Comparison of ENCODE assay signal across 8 cellular contexts in the genomic region with DNA sequence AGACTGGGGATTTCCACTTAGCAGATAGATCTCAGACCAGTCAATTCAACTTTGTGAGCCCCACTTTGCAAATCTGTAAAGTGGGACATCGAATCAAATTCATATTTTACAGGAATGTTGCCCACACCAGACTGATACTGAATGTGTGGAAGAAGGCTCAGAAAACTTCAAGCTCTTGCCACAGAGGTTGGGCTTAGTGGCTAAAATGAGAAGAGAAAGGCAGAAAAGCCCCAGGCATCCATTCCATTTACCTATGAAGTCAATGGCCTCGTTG. TPM values are rescaled to one million over a fixed set of nuclear protein-coding genes. Genes with fewer than 3 reads are reported as not detected.
DNase-seq lines count a peak whose midpoint lies in the region; ATAC-seq and TF ChIP-seq lines count a peak whose summit lies in the region.

No MANE protein-coding gene starts in this region.

- DNase-seq in HCT116 (ENCODE audit: low read depth, low spot score) (no peak), smooth muscle cell (lab: John Stamatoyannopoulos, UW; ENCODE audit: unreplicated experiment) (no peak), DMS53 treated with DMSO at 0.1 percent for 48 hours (lab: John Stamatoyannopoulos, UW; ENCODE audit: unreplicated experiment) (no peak), NCI-H2171 treated with DMSO at 0.1 percent for 48 hours (lab: John Stamatoyannopoulos, UW) (no peak)
- no peak for DNase-seq in activated effector memory CD4-positive, alpha-beta T cell treated with Interleukin-2 at 50 U/mL for 16 hours

- H3K27me3 Mint-ChIP-seq in activated naive CD8-positive, alpha-beta T cell = no peaks in the 10 kb centered on the region

- H3K9ac ChIP-seq in HCT116 (ENCODE audit: low read length) (0 out of 2 replicates have a peak overlapping the region, but pooled peaks have one; percentile 98), iPS-20b (ENCODE audit: low read depth, low read length) (peak overlapping the region; percentile 92; the same call in 1 of the 2 replicates), smooth muscle cell (ENCODE audit: low read depth) (peak overlapping the region; percentile 99)

- no peaks in the 10 kb centered on the region for H4K20me1 ChIP-seq in HCT116 (ENCODE audit: insufficient read depth)
- H4K20me1 ChIP-seq in smooth muscle cell (ENCODE audit: low read depth) = peaks cover 36% of the 10 kb centered on the region

- H3K9me3 ChIP-seq in HCT116 (ENCODE audit: control insufficient read depth in 1 of 2, insufficient read depth in 1 of 2, low read depth in 1 of 2, low read length in 2 of 2) (no peaks in the 10 kb centered on the region), iPS-20b (ENCODE audit: insufficient read depth, low read depth, low read length) (no peaks in the 10 kb centered on the region), smooth muscle cell (replicated peaks; ENCODE audit: low read depth) (no peaks in the 10 kb centered on the region)

- peaks cover 78% of the 10 kb centered on the region for H3K4me1 Mint-ChIP-seq in activated naive CD8-positive, alpha-beta T cell (ENCODE audit: low read depth)

- H3K36me3 ChIP-seq in HCT116 (ENCODE audit: control insufficient read depth in 1 of 2, insufficient read depth in 2 of 2, low read length in 2 of 2) = peaks cover 8 to 14% of the 10 kb centered on the region in 2 experiments; a peak in 3 of 4 replicates
- H3K36me3 ChIP-seq in iPS-20b (ENCODE audit: insufficient read depth, low read depth, low read length) = peaks cover 23% of the 10 kb centered on the region
- no peaks in the 10 kb centered on the region for H3K36me3 ChIP-seq in smooth muscle cell (ENCODE audit: low read depth)

- TF ChIP-seq RAD21 in HCT116 (IDR thresholded peaks at IDR 0.05; ENCODE audit: low read depth) = no peak

- H3K4me1 ChIP-seq in HCT116 (ENCODE audit: control insufficient read depth in 1 of 2, insufficient read depth in 2 of 2, low read length in 2 of 2) = peaks cover 35 to 55% of the 10 kb centered on the region in 2 experiments
- H3K4me1 ChIP-seq in iPS-20b (ENCODE audit: insufficient read depth, low read length) = peaks cover 24% of the 10 kb centered on the region
- peaks cover 13% of the 10 kb centered on the region for H3K4me1 ChIP-seq in smooth muscle cell (ENCODE audit: low read depth)

- 77% methylated on average over 2 of the region's 2 CpGs for WGBS in smooth muscle cell (ENCODE audit: low lambda C conversion rate)

- H3K9me2 ChIP-seq in HCT116 (ENCODE audit: insufficient read depth) = no peaks in the 10 kb centered on the region

- RAD21 ChIA-PET in HCT116 (lab: Charles Lee; ENCODE audit: low non-redundant PET in 1 of 2, low total read pairs in 2 of 2, uncharacterized antibody in 2 of 2, unreplicated experiment in 2 of 2) = no interaction called here

- ATAC-seq in HCT116 (no peak), GM21786 (IDR thresholded peaks at IDR 0.05; ENCODE audit: unreplicated experiment) (no peak)

- intact Hi-C loops in HCT116 (cut with micrococcal nuclease) = loop anchor here (2.0 to 5.0 kb wide), 2 partner anchors 134 to 163 kb away; no protein-coding TSS in a partner anchor

- no peak for TF ChIP-seq POLR2A in HCT116 (IDR thresholded peaks at IDR 0.05; ENCODE audit: borderline replicate concordance, extremely low read depth, insufficient read depth, insufficient read length)

- H3K27ac ChIP-seq in HCT116 (ENCODE audit: low read depth, low read length) = no peak overlapping the region
- no peak overlapping the region for H3K27ac ChIP-seq in iPS-20b (ENCODE audit: low read length)
- H3K27ac ChIP-seq in smooth muscle cell (ENCODE audit: low read depth) = peak overlapping the region; percentile 93

- peak overlapping the region; percentile 88 for H3K4me3 Mint-ChIP-seq in activated naive CD8-positive, alpha-beta T cell

- H3K79me2 ChIP-seq in HCT116 (ENCODE audit: insufficient read depth, low read length) (peaks cover 24% of the 10 kb centered on the region), smooth muscle cell (ENCODE audit: low read depth) (peaks cover 30% of the 10 kb centered on the region)

- peaks cover 5% of the 10 kb centered on the region for H3K36me3 Mint-ChIP-seq in activated naive CD8-positive, alpha-beta T cell

- H2AFZ ChIP-seq in HCT116 (ENCODE audit: low read depth, low read length, poor library complexity, severe bottlenecking) = no peak overlapping the region
- H2AFZ ChIP-seq in smooth muscle cell (ENCODE audit: low read depth) = no peak overlapping the region

- TF ChIP-seq CTCF in HCT116 (IDR thresholded peaks at IDR 0.05 in 2 of 3, conservative IDR thresholded peaks at IDR 0.05 in 1 of 3; ENCODE audit: borderline replicate concordance in 1 of 3, insufficient read depth in 1 of 3, low read depth in 2 of 3, low read length in 2 of 3) (no peak), smooth muscle cell (IDR thresholded peaks at IDR 0.05; ENCODE audit: borderline replicate concordance, insufficient read depth, poor library complexity, severe bottlenecking) (no peak)

- H3F3A ChIP-seq in smooth muscle cell (ENCODE audit: low read depth) = peaks cover 33% of the 10 kb centered on the region

- H3K4me3 ChIP-seq in HCT116 (replicated peaks in 1 of 2; ENCODE audit: low read depth in 1 of 2, low read length in 2 of 2) (peak overlapping the region in 1 of 2 experiments; percentile 84; a peak in 2 of 4 replicates), iPS-20b (ENCODE audit: low read length) (peak overlapping the region; percentile 84), smooth muscle cell (peak overlapping the region; percentile 76)

- BruUV-seq in HCT116 (replicated peaks; lab: Mats Ljungman, UMichigan) = no TSS peak

- H3K27me3 ChIP-seq in HCT116 (ENCODE audit: insufficient read depth, low read length) = no peaks in the 10 kb centered on the region
- H3K27me3 ChIP-seq in iPS-20b (ENCODE audit: insufficient read depth, low read length) = peaks cover 38% of the 10 kb centered on the region
- no peaks in the 10 kb centered on the region for H3K27me3 ChIP-seq in smooth muscle cell (ENCODE audit: low read depth)

- POLR2A ChIA-PET in HCT116 (lab: Charles Lee) = interaction anchor here (1.3 to 2.5 kb wide), 2 partner anchors 9 to 14 kb away, joined by 4 to 14 read pairs; no protein-coding TSS in a partner anchor

- H3K4me2 ChIP-seq in HCT116 (ENCODE audit: low read length) (peak overlapping the region; percentile 86; the same call in 1 of the 2 replicates), smooth muscle cell (peak overlapping the region; percentile 97)

- H3K27ac Mint-ChIP-seq in activated naive CD8-positive, alpha-beta T cell = peak overlapping the region; percentile 84

- CTCF ChIA-PET in HCT116 (lab: Charles Lee) = no interaction called here

- no peaks in the 10 kb centered on the region for H3K9me3 Mint-ChIP-seq in activated naive CD8-positive, alpha-beta T cell (ENCODE audit: low read depth)

TF ChIP-seq in HCT116, 20 proteins besides CTCF, POLR2A, EP300 and RAD21 (continues in another document):
- no peak for TF ChIP-seq TCF7L2 (IDR thresholded peaks at IDR 0.05; ENCODE audit: borderline replicate concordance, extremely low read depth, insufficient read depth, insufficient read length)
- TF ChIP-seq ZNF274 (IDR thresholded peaks at IDR 0.05; ENCODE audit: low read depth, low read length) = no peak
- TF ChIP-seq SP1 (IDR thresholded peaks at IDR 0.05; ENCODE audit: low read depth) = no peak
- no peak for TF ChIP-seq JUND (IDR thresholded peaks at IDR 0.05)
- no peak for TF ChIP-seq SIN3A (IDR thresholded peaks at IDR 0.05; ENCODE audit: low read depth)
- no peak for TF ChIP-seq CEBPB (IDR thresholded peaks at IDR 0.05; ENCODE audit: low read depth)
- no peak for TF ChIP-seq ZFX (IDR thresholded peaks at IDR 0.05)
- TF ChIP-seq POLR2AphosphoS5 (IDR thresholded peaks at IDR 0.05; ENCODE audit: low read depth, low read length) = no peak
- TF ChIP-seq EZH2 (IDR thresholded peaks at IDR 0.05) = no peak
- TF ChIP-seq YY1 (IDR thresholded peaks at IDR 0.05; ENCODE audit: extremely low read depth, insufficient replicate concordance, low read depth, low read length) = no peak
- no peak for TF ChIP-seq FOSL1 (IDR thresholded peaks at IDR 0.05; ENCODE audit: low read depth)
- TF ChIP-seq, protein P1, sequence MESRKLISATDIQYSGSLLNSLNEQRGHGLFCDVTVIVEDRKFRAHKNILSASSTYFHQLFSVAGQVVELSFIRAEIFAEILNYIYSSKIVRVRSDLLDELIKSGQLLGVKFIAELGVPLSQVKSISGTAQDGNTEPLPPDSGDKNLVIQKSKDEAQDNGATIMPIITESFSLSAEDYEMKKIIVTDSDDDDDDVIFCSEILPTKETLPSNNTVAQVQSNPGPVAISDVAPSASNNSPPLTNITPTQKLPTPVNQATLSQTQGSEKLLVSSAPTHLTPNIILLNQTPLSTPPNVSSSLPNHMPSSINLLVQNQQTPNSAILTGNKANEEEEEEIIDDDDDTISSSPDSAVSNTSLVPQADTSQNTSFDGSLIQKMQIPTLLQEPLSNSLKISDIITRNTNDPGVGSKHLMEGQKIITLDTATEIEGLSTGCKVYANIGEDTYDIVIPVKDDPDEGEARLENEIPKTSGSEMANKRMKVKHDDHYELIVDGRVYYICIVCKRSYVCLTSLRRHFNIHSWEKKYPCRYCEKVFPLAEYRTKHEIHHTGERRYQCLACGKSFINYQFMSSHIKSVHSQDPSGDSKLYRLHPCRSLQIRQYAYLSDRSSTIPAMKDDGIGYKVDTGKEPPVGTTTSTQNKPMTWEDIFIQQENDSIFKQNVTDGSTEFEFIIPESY (IDR thresholded peaks at IDR 0.05; ENCODE audit: extremely low read depth, insufficient replicate concordance, low read length) = no peak
- TF ChIP-seq EZH2phosphoT487 (IDR thresholded peaks at IDR 0.05; ENCODE audit: borderline replicate concordance) = no peak
- no peak for TF ChIP-seq SRF (IDR thresholded peaks at IDR 0.05; ENCODE audit: low read depth)
- TF ChIP-seq EGR1 (IDR thresholded peaks at IDR 0.05; ENCODE audit: low read depth) = no peak
- no peak for TF ChIP-seq ELF1 (IDR thresholded peaks at IDR 0.05; ENCODE audit: borderline replicate concordance, low read depth)
- TF ChIP-seq, protein P2, sequence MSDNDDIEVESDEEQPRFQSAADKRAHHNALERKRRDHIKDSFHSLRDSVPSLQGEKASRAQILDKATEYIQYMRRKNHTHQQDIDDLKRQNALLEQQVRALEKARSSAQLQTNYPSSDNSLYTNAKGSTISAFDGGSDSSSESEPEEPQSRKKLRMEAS (IDR thresholded peaks at IDR 0.05) = no peak

RNA-seq across cellular contexts. Expression of a gene that starts 1.7 kb away (rescaled TPM):
- total RNA-seq in HCT116 (2021; ENCODE audit: unreplicated experiment) (16.6 TPM), smooth muscle cell (751 and 817 TPM in 2 replicates)
- polyA plus RNA-seq in HCT116 (2012) = 55.8 and 144 TPM in 2 replicates
- 656 and 995 TPM in 2 replicates for polyA plus RNA-seq in smooth muscle cell

Comparison
In these comparisons a context has a peak if more than half of its experiments do, and no peak if none do; other contexts are left out.
1. RNA of a gene that starts 1.7 kb away (total RNA-seq): 751 to 817 TPM in smooth muscle cell; 16.6 TPM in HCT116 (single experiment); every median in the first group is over 10 times any median in the second.
2. Peak in every context shown above with its lines, with median percentiles within 50 percentile points of each other: H3K9ac ChIP-seq.